In genomic region chr10:116168329-116168728, GRCh38 we compare ENCODE assay signal across 25 cellular contexts.
"Had no signal": no experiment of that assay in that cellular context is flagged by ENCODE, and none has a peak within 500 bp of the region (broad histone marks: within the 10 kb centered on the region; RNA-seq: fewer than 3 reads in every experiment).

No MANE protein-coding gene starts in this region.

- H3K36me3 ChIP-seq: gastrocnemius medialis, left lung, lower lobe of right lung, pancreas, right atrium auricular region, spleen, thoracic aorta had no signal

- H3K4me3 ChIP-seq: gastrocnemius medialis, left lung, lower lobe of right lung, pancreas, psoas muscle, right atrium auricular region, spleen, thoracic aorta had no signal

- DNase-seq: activated CD4-positive, alpha-beta T cell treated with anti-CD3 and anti-CD28 coated beads for 48 hours; activated CD4-positive, alpha-beta T cell treated with anti-CD3 and anti-CD28 coated beads, Interleukin-2, amount 50 U/mL, for 48 hours; activated CD8-positive, alpha-beta memory T cell treated with anti-CD3 and anti-CD28 coated beads for 24 hours; activated effector memory CD4-positive, alpha-beta T cell treated with Interleukin-2 at 50 U/mL for 16 hours; activated naive CD4-positive, alpha-beta T cell treated with Interleukin-2 at 50 U/mL for 16 hours; anterior cingulate cortex; cortex of kidney; effector memory CD8-positive, alpha-beta T cell; erythroblast; gastrocnemius medialis; glutamatergic neuron; left lung; lower lobe of right lung; mesenchymal stem cell; naive thymus-derived CD8-positive, alpha-beta T cell; nucleus accumbens; pancreas; psoas muscle; spleen; stimulated activated CD4-positive, alpha-beta T cell treated with anti-CD3 and anti-CD28 coated beads, Interleukin-2, amount 100 ng/mL, for 48 hours; stimulated activated naive CD4-positive, alpha-beta T cell treated with Interleukin-2 at 50 U/mL for 16 hours; T-helper 1 cell; trophoblast cell had no signal

- H3K27me3 ChIP-seq: gastrocnemius medialis, left lung, pancreas, right atrium auricular region, spleen had no signal

- H3K9me3 ChIP-seq: gastrocnemius medialis, lower lobe of right lung, pancreas, psoas muscle, thoracic aorta had no signal
